ENCODE assay signal across 16 cellular contexts in genomic region chrX:136850441-136851175, GRCh38. TPM values are rescaled to one million over a fixed set of nuclear protein-coding genes. Genes with fewer than 3 reads are reported as not detected.
DNase-seq lines count a peak whose midpoint lies in the region; ATAC-seq and TF ChIP-seq lines count a peak whose summit lies in the region.
"Had no signal": no experiment of that assay in that cellular context is flagged by ENCODE, and none has a peak within 500 bp of the region (broad histone marks: within the 10 kb centered on the region; RNA-seq: fewer than 3 reads in every experiment).

No MANE protein-coding gene starts in this region.

- peaks cover 65% of the 10 kb centered on the region for H3K36me3 Mint-ChIP-seq in activated T-helper 17 cell treated with anti-CD3 and anti-CD28 coated beads, Interleukin-2, amount 50 U/mL, for 72 hours (ENCODE audit: low read depth)
- H3K36me3 Mint-ChIP-seq in type B pancreatic cell: peaks cover 32% of the 10 kb centered on the region

- H3K4me1 Mint-ChIP-seq in activated T-helper 17 cell treated with anti-CD3 and anti-CD28 coated beads, Interleukin-2, amount 50 U/mL, for 72 hours: peaks cover 6% of the 10 kb centered on the region
- H3K4me1 Mint-ChIP-seq in type B pancreatic cell (ENCODE audit: unreplicated experiment): no peaks in the 10 kb centered on the region
- H3K4me1 Mint-ChIP-seq: neural progenitor cell had no signal

- no peak overlapping the region for H3K27ac Mint-ChIP-seq in activated T-helper 17 cell treated with anti-CD3 and anti-CD28 coated beads, Interleukin-2, amount 50 U/mL, for 72 hours
- no peak overlapping the region for H3K27ac Mint-ChIP-seq in type B pancreatic cell
- H3K27ac Mint-ChIP-seq: neural progenitor cell had no signal

- intact Hi-C loops in head of caudate nucleus (cut with DNase I): no loop called here

- no peak for TF ChIP-seq CTCF in fibroblast of mammary gland (conservative IDR thresholded peaks at IDR 0.05; ENCODE audit: control insufficient read depth, insufficient read depth, low read depth, low read length)
- no peak for TF ChIP-seq CTCF in type B pancreatic cell (conservative IDR thresholded peaks at IDR 0.05)

- no peaks in the 10 kb centered on the region for H3K9me3 Mint-ChIP-seq in activated T-helper 17 cell treated with anti-CD3 and anti-CD28 coated beads, Interleukin-2, amount 50 U/mL, for 72 hours
- no peaks in the 10 kb centered on the region for H3K9me3 Mint-ChIP-seq in type B pancreatic cell

- DNase-seq in HuH-7 (ENCODE audit: low spot score) (peak; percentile 18), OCI-M1 (lab: John Stamatoyannopoulos, UW) (peak; percentile 21), fibroblast of mammary gland (ENCODE audit: low read depth) (peak; percentile 33), pons (ENCODE audit: low spot score) (peak; percentile 9), type B pancreatic cell (ENCODE audit: extremely low spot score, unreplicated experiment) (no peak), head of caudate nucleus (no peak)
- DNase-seq: activated naive CD4-positive, alpha-beta T cell; hippocampal formation; MM.1S; NCI-H446 treated with DMSO at 0.1 percent for 48 hours had no signal

- ATAC-seq in activated T-helper 17 cell treated with anti-CD3 and anti-CD28 coated beads, Interleukin-2, amount 50 U/mL, for 72 hours (replicated peaks): no peak
- ATAC-seq in HG02973 (IDR thresholded peaks at IDR 0.05; ENCODE audit: unreplicated experiment): no peak

- H3K27me3 Mint-ChIP-seq in activated T-helper 17 cell treated with anti-CD3 and anti-CD28 coated beads, Interleukin-2, amount 50 U/mL, for 72 hours: no peaks in the 10 kb centered on the region
- no peaks in the 10 kb centered on the region for H3K27me3 Mint-ChIP-seq in type B pancreatic cell

- H3K4me3 ChIP-seq in fibroblast of mammary gland (ENCODE audit: control insufficient read depth, low read depth, low read length): no peak overlapping the region
- H3K4me3 ChIP-seq: breast epithelium, neural progenitor cell, smooth muscle cell, suprapubic skin had no signal

- H3K4me3 Mint-ChIP-seq in activated T-helper 17 cell treated with anti-CD3 and anti-CD28 coated beads, Interleukin-2, amount 50 U/mL, for 72 hours: no peak overlapping the region
- no peak overlapping the region for H3K4me3 Mint-ChIP-seq in type B pancreatic cell
- H3K4me3 Mint-ChIP-seq: neural progenitor cell had no signal

RNA-seq across cellular contexts. Expression of gene RBMX, which starts 29.9 kb away (rescaled TPM):
- total RNA-seq in activated T-helper 17 cell treated with anti-CD3 and anti-CD28 coated beads, Interleukin-2, amount 50 U/mL, for 72 hours: 100 to 1,000 TPM; 214 to 247 TPM
- 181 and 369 TPM in 2 replicates for total RNA-seq in type B pancreatic cell (ENCODE audit: low replicate concordance)

Comparison
In these comparisons a context has a peak if more than half of its experiments do, and no peak if none do; other contexts are left out.
1. DNase-seq: peak in HuH-7 (single experiment), OCI-M1 (single experiment), fibroblast of mammary gland (single experiment) and pons (single experiment); none in type B pancreatic cell (single experiment) and head of caudate nucleus (0 of 42).